1 cellular context compared by ENCODE assay signal in genomic region chr7:129066290-129067131, GRCh38.
A peak's percentile ranks its signal among the peaks of the same experiment; 100 is the strongest.
TF ChIP-seq lines count a peak whose summit lies in the region.

No MANE protein-coding gene starts in this region.

TF ChIP-seq in K562, 482 proteins besides CTCF, POLR2A, EP300 and RAD21 (continued from another document):
- TF ChIP-seq SAFB2 (IDR thresholded peaks at IDR 0.05; ENCODE audit: borderline replicate concordance, low read depth, low read length, severe bottlenecking) (no peak), STAG1 (CRISPR knock-in tag; IDR thresholded peaks at IDR 0.05; ENCODE audit: borderline replicate concordance) (no peak), ZNF124 (CRISPR knock-in tag; IDR thresholded peaks at IDR 0.05) (no peak), ZNF23 (CRISPR knock-in tag; IDR thresholded peaks at IDR 0.05) (no peak), ADNP (tag; IDR thresholded peaks at IDR 0.05) (no peak; the same call in 1 of the 2 replicates), HIVEP1 (CRISPR knock-in tag; IDR thresholded peaks at IDR 0.05) (no peak), NFE2L1 (tag; IDR thresholded peaks at IDR 0.05; ENCODE audit: borderline replicate concordance, low read depth) (peak; percentile 82), IRF2 (CRISPR knock-in tag; IDR thresholded peaks at IDR 0.05) (no peak), MTA2 (IDR thresholded peaks at IDR 0.05; ENCODE audit: low read depth) (no peak), ZNF354B (CRISPR knock-in tag; IDR thresholded peaks at IDR 0.05) (0 out of 2 replicates have a peak, but pooled peaks have one; percentile 4), E2F1 (CRISPR knock-in tag; IDR thresholded peaks at IDR 0.05) (no peak), GATAD2B (IDR thresholded peaks at IDR 0.05; ENCODE audit: borderline replicate concordance) (no peak), PBX2 (CRISPR knock-in tag; IDR thresholded peaks at IDR 0.05; ENCODE audit: low read depth) (no peak), PBX2 (tag; conservative IDR thresholded peaks at IDR 0.05; ENCODE audit: low read depth) (no peak), PTBP1 (IDR thresholded peaks at IDR 0.05; ENCODE audit: low read depth, low read length) (no peak), ZNF511 (CRISPR knock-in tag; IDR thresholded peaks at IDR 0.05) (no peak), POLR2G (IDR thresholded peaks at IDR 0.05; ENCODE audit: low read depth, low read length) (peak; percentile 76), FUS (optimal IDR thresholded peaks at IDR 0.05; ENCODE audit: low read depth, low read length) (no peak), ARNT (IDR thresholded peaks at IDR 0.05) (peak; percentile 20 to 86; a peak in 1 of 4 replicates), NFRKB (IDR thresholded peaks at IDR 0.05; ENCODE audit: low read depth) (peak; percentile 98), NR2C1 (IDR thresholded peaks at IDR 0.05) (no peak), NR2C1 (tag; IDR thresholded peaks at IDR 0.05) (peak; percentile 5), ZNF431 (CRISPR knock-in tag; IDR thresholded peaks at IDR 0.05) (no peak), TFAP4 (CRISPR knock-in tag; IDR thresholded peaks at IDR 0.05; ENCODE audit: borderline replicate concordance) (peak; percentile 83; the same call in 1 of the 2 replicates), GATAD2A (IDR thresholded peaks at IDR 0.05) (no peak), ZNF121 (CRISPR knock-in tag; conservative IDR thresholded peaks at IDR 0.05) (peak; percentile 99), LCOR (CRISPR knock-in tag; IDR thresholded peaks at IDR 0.05) (no peak; the same call in 1 of the 2 replicates), MAX (CRISPR knock-in tag; IDR thresholded peaks at IDR 0.05) (peak; percentile 71), ZNF398 (CRISPR knock-in tag; IDR thresholded peaks at IDR 0.05) (no peak), CREB3L1 (IDR thresholded peaks at IDR 0.05; ENCODE audit: borderline replicate concordance, low read depth) (0 out of 2 replicates have a peak, but pooled peaks have one; percentile 18), VEZF1 (CRISPR knock-in tag; IDR thresholded peaks at IDR 0.05) (peak; percentile 37; the same call in 1 of the 2 replicates), AFF1 (IDR thresholded peaks at IDR 0.05; ENCODE audit: low read depth in 1 of 2, partially characterized antibody in 2 of 2) (peak; percentile 48 to 75), EHMT2 (IDR thresholded peaks at IDR 0.05) (peak; percentile 21; the same call in 1 of the 2 replicates), CXXC5 (CRISPR knock-in tag; IDR thresholded peaks at IDR 0.05) (peak; percentile 67), PREB (CRISPR knock-in tag; IDR thresholded peaks at IDR 0.05) (0 out of 2 replicates have a peak, but pooled peaks have one; percentile 7), TRIM28 (IDR thresholded peaks at IDR 0.05) (peak; percentile 71), GATA2 (CRISPR knock-in tag; IDR thresholded peaks at IDR 0.05) (no peak), NFIC (IDR thresholded peaks at IDR 0.05) (0 out of 2 replicates have a peak, but pooled peaks have one; percentile 3), REST (CRISPR knock-in tag; IDR thresholded peaks at IDR 0.05; ENCODE audit: low read depth) (no peak; the same call in 1 of the 2 replicates), CBX5 (IDR thresholded peaks at IDR 0.05; ENCODE audit: borderline replicate concordance, low read depth) (0 out of 2 replicates have a peak, but pooled peaks have one; percentile 33), BACH1 (tag; IDR thresholded peaks at IDR 0.05) (peak; percentile 66; the same call in 1 of the 2 replicates), ZNF589 (CRISPR knock-in tag; IDR thresholded peaks at IDR 0.05; ENCODE audit: low read depth) (peak; percentile 94), ELF2 (CRISPR knock-in tag; IDR thresholded peaks at IDR 0.05) (no peak)
TF ChIP-seq in K562: peak in this region for 183.
